Comparison of ENCODE assay signal across 1 cellular context in the genomic region with DNA sequence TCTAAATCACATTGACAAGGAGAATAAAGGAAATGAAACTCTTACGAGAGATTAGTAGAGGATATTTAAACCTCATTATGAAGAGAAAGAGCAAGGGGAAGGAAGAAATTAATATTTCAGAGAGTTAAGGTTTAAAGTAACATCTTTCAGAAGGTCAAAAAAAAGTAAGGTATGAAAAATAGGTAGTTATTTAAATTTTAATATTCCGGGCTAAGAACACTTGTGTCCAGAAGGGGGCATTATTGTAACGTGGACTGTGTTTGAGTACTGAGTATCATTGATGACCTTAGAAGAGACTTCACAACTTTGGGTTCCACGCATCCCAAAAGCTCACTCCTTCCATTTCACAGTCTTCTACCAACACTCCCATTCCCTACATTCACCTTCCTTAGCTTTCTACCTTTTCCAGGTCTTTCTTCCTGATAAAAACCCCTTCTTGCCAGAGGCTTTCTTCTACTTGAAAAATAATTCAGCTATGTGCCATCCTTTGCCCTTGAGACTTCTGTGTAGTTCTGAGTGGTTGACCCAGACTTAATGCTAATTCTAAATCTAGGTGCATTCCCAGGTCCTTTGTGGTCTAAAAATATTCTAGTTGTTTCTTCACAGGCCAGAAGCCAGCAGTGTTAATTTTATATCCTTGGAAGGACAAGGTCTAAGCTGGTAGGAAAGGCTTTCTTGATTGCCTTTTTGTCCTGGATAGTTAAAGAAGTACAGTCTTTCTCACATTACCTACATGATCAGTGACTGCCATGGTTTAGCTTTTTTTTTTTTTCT.
TF ChIP-seq lines count a peak whose summit lies in the region.

No MANE protein-coding gene starts in this region.

TF ChIP-seq in GM23338, 12 proteins besides CTCF, POLR2A, EP300 and RAD21 (continued from another document):
- TF ChIP-seq, protein P1, sequence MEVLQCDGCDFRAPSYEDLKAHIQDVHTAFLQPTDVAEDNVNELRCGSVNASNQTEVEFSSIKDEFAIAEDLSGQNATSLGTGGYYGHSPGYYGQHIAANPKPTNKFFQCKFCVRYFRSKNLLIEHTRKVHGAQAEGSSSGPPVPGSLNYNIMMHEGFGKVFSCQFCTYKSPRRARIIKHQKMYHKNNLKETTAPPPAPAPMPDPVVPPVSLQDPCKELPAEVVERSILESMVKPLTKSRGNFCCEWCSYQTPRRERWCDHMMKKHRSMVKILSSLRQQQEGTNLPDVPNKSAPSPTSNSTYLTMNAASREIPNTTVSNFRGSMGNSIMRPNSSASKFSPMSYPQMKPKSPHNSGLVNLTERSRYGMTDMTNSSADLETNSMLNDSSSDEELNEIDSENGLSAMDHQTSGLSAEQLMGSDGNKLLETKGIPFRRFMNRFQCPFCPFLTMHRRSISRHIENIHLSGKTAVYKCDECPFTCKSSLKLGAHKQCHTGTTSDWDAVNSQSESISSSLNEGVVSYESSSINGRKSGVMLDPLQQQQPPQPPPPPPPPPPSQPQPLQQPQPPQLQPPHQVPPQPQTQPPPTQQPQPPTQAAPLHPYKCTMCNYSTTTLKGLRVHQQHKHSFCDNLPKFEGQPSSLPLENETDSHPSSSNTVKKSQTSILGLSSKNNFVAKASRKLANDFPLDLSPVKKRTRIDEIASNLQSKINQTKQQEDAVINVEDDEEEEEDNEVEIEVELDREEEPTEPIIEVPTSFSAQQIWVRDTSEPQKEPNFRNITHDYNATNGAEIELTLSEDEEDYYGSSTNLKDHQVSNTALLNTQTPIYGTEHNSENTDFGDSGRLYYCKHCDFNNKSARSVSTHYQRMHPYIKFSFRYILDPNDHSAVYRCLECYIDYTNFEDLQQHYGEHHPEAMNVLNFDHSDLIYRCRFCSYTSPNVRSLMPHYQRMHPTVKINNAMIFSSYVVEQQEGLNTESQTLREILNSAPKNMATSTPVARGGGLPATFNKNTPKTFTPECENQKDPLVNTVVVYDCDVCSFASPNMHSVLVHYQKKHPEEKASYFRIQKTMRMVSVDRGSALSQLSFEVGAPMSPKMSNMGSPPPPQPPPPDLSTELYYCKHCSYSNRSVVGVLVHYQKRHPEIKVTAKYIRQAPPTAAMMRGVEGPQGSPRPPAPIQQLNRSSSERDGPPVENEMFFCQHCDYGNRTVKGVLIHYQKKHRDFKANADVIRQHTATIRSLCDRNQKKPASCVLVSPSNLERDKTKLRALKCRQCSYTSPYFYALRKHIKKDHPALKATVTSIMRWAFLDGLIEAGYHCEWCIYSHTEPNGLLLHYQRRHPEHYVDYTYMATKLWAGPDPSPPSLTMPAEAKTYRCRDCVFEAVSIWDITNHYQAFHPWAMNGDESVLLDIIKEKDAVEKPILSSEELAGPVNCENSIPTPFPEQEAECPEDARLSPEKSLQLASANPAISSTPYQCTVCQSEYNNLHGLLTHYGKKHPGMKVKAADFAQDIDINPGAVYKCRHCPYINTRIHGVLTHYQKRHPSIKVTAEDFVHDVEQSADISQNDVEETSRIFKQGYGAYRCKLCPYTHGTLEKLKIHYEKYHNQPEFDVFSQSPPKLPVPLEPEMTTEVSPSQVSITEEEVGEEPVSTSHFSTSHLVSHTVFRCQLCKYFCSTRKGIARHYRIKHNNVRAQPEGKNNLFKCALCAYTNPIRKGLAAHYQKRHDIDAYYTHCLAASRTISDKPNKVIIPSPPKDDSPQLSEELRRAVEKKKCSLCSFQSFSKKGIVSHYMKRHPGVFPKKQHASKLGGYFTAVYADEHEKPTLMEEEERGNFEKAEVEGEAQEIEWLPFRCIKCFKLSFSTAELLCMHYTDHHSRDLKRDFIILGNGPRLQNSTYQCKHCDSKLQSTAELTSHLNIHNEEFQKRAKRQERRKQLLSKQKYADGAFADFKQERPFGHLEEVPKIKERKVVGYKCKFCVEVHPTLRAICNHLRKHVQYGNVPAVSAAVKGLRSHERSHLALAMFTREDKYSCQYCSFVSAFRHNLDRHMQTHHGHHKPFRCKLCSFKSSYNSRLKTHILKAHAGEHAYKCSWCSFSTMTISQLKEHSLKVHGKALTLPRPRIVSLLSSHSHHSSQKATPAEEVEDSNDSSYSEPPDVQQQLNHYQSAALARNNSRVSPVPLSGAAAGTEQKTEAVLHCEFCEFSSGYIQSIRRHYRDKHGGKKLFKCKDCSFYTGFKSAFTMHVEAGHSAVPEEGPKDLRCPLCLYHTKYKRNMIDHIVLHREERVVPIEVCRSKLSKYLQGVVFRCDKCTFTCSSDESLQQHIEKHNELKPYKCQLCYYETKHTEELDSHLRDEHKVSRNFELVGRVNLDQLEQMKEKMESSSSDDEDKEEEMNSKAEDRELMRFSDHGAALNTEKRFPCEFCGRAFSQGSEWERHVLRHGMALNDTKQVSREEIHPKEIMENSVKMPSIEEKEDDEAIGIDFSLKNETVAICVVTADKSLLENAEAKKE (CRISPR knock-in tag; IDR thresholded peaks at IDR 0.05): no peak
- TF ChIP-seq EZH2 (IDR thresholded peaks at IDR 0.05; ENCODE audit: low read depth, unreplicated experiment) (no peak), POLR2AphosphoS5 (IDR thresholded peaks at IDR 0.05; ENCODE audit: low read depth) (no peak), NANOG (IDR thresholded peaks at IDR 0.05; ENCODE audit: borderline replicate concordance) (no peak), ZNF114 (CRISPR knock-in tag; IDR thresholded peaks at IDR 0.05) (no peak), CREB1 (CRISPR knock-in tag; IDR thresholded peaks at IDR 0.05; ENCODE audit: low read depth) (no peak), STAT1 (IDR thresholded peaks at IDR 0.05; ENCODE audit: unreplicated experiment) (no peak), ZNF331 (CRISPR knock-in tag; IDR thresholded peaks at IDR 0.05; ENCODE audit: low read depth) (no peak), JUNB (IDR thresholded peaks at IDR 0.05; ENCODE audit: unreplicated experiment) (no peak)
- TF ChIP-seq, protein P2, sequence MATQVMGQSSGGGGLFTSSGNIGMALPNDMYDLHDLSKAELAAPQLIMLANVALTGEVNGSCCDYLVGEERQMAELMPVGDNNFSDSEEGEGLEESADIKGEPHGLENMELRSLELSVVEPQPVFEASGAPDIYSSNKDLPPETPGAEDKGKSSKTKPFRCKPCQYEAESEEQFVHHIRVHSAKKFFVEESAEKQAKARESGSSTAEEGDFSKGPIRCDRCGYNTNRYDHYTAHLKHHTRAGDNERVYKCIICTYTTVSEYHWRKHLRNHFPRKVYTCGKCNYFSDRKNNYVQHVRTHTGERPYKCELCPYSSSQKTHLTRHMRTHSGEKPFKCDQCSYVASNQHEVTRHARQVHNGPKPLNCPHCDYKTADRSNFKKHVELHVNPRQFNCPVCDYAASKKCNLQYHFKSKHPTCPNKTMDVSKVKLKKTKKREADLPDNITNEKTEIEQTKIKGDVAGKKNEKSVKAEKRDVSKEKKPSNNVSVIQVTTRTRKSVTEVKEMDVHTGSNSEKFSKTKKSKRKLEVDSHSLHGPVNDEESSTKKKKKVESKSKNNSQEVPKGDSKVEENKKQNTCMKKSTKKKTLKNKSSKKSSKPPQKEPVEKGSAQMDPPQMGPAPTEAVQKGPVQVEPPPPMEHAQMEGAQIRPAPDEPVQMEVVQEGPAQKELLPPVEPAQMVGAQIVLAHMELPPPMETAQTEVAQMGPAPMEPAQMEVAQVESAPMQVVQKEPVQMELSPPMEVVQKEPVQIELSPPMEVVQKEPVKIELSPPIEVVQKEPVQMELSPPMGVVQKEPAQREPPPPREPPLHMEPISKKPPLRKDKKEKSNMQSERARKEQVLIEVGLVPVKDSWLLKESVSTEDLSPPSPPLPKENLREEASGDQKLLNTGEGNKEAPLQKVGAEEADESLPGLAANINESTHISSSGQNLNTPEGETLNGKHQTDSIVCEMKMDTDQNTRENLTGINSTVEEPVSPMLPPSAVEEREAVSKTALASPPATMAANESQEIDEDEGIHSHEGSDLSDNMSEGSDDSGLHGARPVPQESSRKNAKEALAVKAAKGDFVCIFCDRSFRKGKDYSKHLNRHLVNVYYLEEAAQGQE (IDR thresholded peaks at IDR 0.05; ENCODE audit: unreplicated experiment): no peak
- TF ChIP-seq, protein P3, sequence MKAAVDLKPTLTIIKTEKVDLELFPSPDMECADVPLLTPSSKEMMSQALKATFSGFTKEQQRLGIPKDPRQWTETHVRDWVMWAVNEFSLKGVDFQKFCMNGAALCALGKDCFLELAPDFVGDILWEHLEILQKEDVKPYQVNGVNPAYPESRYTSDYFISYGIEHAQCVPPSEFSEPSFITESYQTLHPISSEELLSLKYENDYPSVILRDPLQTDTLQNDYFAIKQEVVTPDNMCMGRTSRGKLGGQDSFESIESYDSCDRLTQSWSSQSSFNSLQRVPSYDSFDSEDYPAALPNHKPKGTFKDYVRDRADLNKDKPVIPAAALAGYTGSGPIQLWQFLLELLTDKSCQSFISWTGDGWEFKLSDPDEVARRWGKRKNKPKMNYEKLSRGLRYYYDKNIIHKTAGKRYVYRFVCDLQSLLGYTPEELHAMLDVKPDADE (IDR thresholded peaks at IDR 0.05): no peak
